ENCODE assay signal across 25 cellular contexts in genomic region chr16:8901318-8901861, GRCh38. TPM values are rescaled to one million over a fixed set of nuclear protein-coding genes. Genes with fewer than 3 reads are reported as not detected.
"Had no signal": no experiment of that assay in that cellular context is flagged by ENCODE, and none has a peak within 500 bp of the region (broad histone marks: within the 10 kb centered on the region; RNA-seq: fewer than 3 reads in every experiment).

No MANE protein-coding gene starts in this region.

- H3K4me3 Mint-ChIP-seq: endodermal cell; naive thymus-derived CD8-positive, alpha-beta T cell; neural crest cell; stimulated activated effector memory CD8-positive, alpha-beta T cell treated with anti-CD3 and anti-CD28 coated beads, Interleukin-12 subunit alpha, Interleukin-12 subunit beta, amount 100 ng/mL, for 72 hours; stimulated activated naive CD8-positive, alpha-beta T cell treated with anti-CD3 and anti-CD28 coated beads, Interleukin-15, Interleukin-2, amounts not matched to agents 100 ng/mL and 50 ng/mL, for 24 hours had no signal

- ATAC-seq: heart left ventricle; mucosa of descending colon; naive thymus-derived CD8-positive, alpha-beta T cell; right cardiac atrium; stimulated activated effector memory CD8-positive, alpha-beta T cell treated with anti-CD3 and anti-CD28 coated beads, Interleukin-12 subunit alpha, Interleukin-12 subunit beta, amount 100 ng/mL, for 72 hours; upper lobe of right lung had no signal

- H3K27ac ChIP-seq: colonic mucosa, heart left ventricle, tibial nerve, upper lobe of right lung, vagina had no signal

- H3K27me3 ChIP-seq: colonic mucosa, heart left ventricle, tibial nerve, upper lobe of right lung, vagina had no signal

- H3K27ac Mint-ChIP-seq: endodermal cell; stimulated activated effector memory CD8-positive, alpha-beta T cell treated with anti-CD3 and anti-CD28 coated beads, Interleukin-12 subunit alpha, Interleukin-12 subunit beta, amount 100 ng/mL, for 72 hours; stimulated activated naive CD8-positive, alpha-beta T cell treated with anti-CD3 and anti-CD28 coated beads, Interleukin-15, Interleukin-2, amounts not matched to agents 100 ng/mL and 50 ng/mL, for 24 hours had no signal

- H3K9me3 Mint-ChIP-seq: endodermal cell; naive thymus-derived CD8-positive, alpha-beta T cell; neural crest cell; stimulated activated effector memory CD8-positive, alpha-beta T cell treated with anti-CD3 and anti-CD28 coated beads, Interleukin-12 subunit alpha, Interleukin-12 subunit beta, amount 100 ng/mL, for 72 hours; stimulated activated naive CD8-positive, alpha-beta T cell treated with anti-CD3 and anti-CD28 coated beads, Interleukin-15, Interleukin-2, amounts not matched to agents 100 ng/mL and 50 ng/mL, for 24 hours had no signal

- H3K4me1 Mint-ChIP-seq: endodermal cell; neural crest cell; stimulated activated effector memory CD8-positive, alpha-beta T cell treated with anti-CD3 and anti-CD28 coated beads, Interleukin-12 subunit alpha, Interleukin-12 subunit beta, amount 100 ng/mL, for 72 hours had no signal

- H3K27me3 Mint-ChIP-seq: naive thymus-derived CD8-positive, alpha-beta T cell; stimulated activated naive CD8-positive, alpha-beta T cell treated with anti-CD3 and anti-CD28 coated beads, Interleukin-15, Interleukin-2, amounts not matched to agents 100 ng/mL and 50 ng/mL, for 24 hours had no signal

- H3K4me3 ChIP-seq: colonic mucosa, heart left ventricle, mucosa of descending colon, tibial nerve, upper lobe of right lung, vagina had no signal

- H3K4me1 ChIP-seq: colonic mucosa, heart left ventricle, tibial nerve, upper lobe of right lung, vagina had no signal

- DNase-seq: colonic mucosa; dermis blood vessel endothelial cell; endodermal cell; foreskin melanocyte; heart left ventricle; hippocampal formation; mammary epithelial cell; mucosa of descending colon; naive thymus-derived CD8-positive, alpha-beta T cell; right cardiac atrium; stimulated activated CD4-positive, alpha-beta T cell treated with anti-CD3 and anti-CD28 coated beads, Interleukin-4, amount 100 ng/mL, for 1 hour; stimulated activated CD8-positive, alpha-beta memory T cell treated with anti-CD3 and anti-CD28 coated beads, Interleukin-4, amount 100 ng/mL, for 48 hours; upper lobe of right lung had no signal

RNA-seq across cellular contexts. Expression of gene LITAFD, which starts 19.2 kb away (rescaled TPM):
- total RNA-seq: colonic mucosa; dermis blood vessel endothelial cell; endodermal cell; glomerular endothelial cell; heart left ventricle; kidney epithelial cell; lower leg skin; mammary epithelial cell; mucosa of descending colon; naive thymus-derived CD8-positive, alpha-beta T cell; neural crest cell; osteocyte; posterior vena cava; right cardiac atrium; temporal lobe; tibial nerve; upper lobe of right lung; vagina had no signal
- polyA plus RNA-seq: esophagus; heart left ventricle; mammary epithelial cell; naive thymus-derived CD8-positive, alpha-beta T cell; right cardiac atrium had no signal
